ENCODE assay signal across 8 cellular contexts in the genomic region with DNA sequence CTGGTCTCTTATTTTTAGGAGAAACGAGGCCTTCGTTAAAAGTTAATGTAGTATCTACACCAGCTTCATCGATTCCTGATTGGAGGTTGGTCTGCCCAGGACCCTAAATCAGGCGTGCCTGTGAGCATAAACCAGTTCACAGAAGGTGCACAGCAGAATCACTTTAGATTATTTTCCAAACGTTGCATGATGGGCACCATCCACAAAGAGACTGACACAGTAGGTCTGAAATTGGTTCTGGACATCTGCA. TPM values are rescaled to one million over a fixed set of nuclear protein-coding genes. Genes with fewer than 3 reads are reported as not detected.
A peak's percentile ranks its signal among the peaks of the same experiment; 100 is the strongest.
DNase-seq lines count a peak whose midpoint lies in the region; ATAC-seq and TF ChIP-seq lines count a peak whose summit lies in the region.

No MANE protein-coding gene starts in this region.

- H2AFZ ChIP-seq in Loucy (ENCODE audit: low read length): peak overlapping the region; percentile 77
- H2AFZ ChIP-seq in neural progenitor cell (replicated peaks): no peak overlapping the region

- peaks cover 12% of the 10 kb centered on the region for H4K20me1 ChIP-seq in Loucy (ENCODE audit: insufficient read depth, low read length, poor library complexity, severe bottlenecking)
- H4K20me1 ChIP-seq in neural progenitor cell (ENCODE audit: low read depth): peaks cover 18% of the 10 kb centered on the region

- peaks cover 2% of the 10 kb centered on the region for H3K27me3 Mint-ChIP-seq in neural progenitor cell (ENCODE audit: insufficient read depth, low read depth)

- no peaks in the 10 kb centered on the region for H3K36me3 Mint-ChIP-seq in neural progenitor cell

- peaks cover 39% of the 10 kb centered on the region for H3K79me2 ChIP-seq in Loucy (ENCODE audit: insufficient read depth, low read length)
- peaks cover 38% of the 10 kb centered on the region for H3K79me2 ChIP-seq in neural progenitor cell (ENCODE audit: low read depth)

- no peaks in the 10 kb centered on the region for H3K9me3 ChIP-seq in Loucy (ENCODE audit: insufficient read depth, low read depth, low read length)
- H3K9me3 ChIP-seq in neural progenitor cell (ENCODE audit: low read depth): no peaks in the 10 kb centered on the region

- TF ChIP-seq CTCF in C4-2B (conservative IDR thresholded peaks at IDR 0.05) (no peak), Loucy (conservative IDR thresholded peaks at IDR 0.05; ENCODE audit: low read length) (no peak), dorsolateral prefrontal cortex (IDR thresholded peaks at IDR 0.05 in 54 of 56, conservative IDR thresholded peaks at IDR 0.05 in 2 of 56; ENCODE audit: low read depth in 1 of 56, partially characterized antibody in 56 of 56) (peak in 2 of 56 donors; percentile 1 to 3), neural progenitor cell (IDR thresholded peaks at IDR 0.05) (no peak)

- peak overlapping the region; percentile 71 for H3K9ac ChIP-seq in Loucy (ENCODE audit: low read depth, low read length, poor library complexity, severe bottlenecking)
- no peak overlapping the region for H3K9ac ChIP-seq in neural progenitor cell

- no peaks in the 10 kb centered on the region for H3K9me2 ChIP-seq in Loucy (replicated peaks; ENCODE audit: low read depth, low read length)

- H3K36me3 ChIP-seq in Loucy (ENCODE audit: insufficient read depth, low read length): no peaks in the 10 kb centered on the region
- H3K36me3 ChIP-seq in neural progenitor cell: no peaks in the 10 kb centered on the region

- DNase-seq in dorsolateral prefrontal cortex: no peak
- no peak for DNase-seq in neural progenitor cell (ENCODE audit: low spot score)
- DNase-seq in NCI-H774 (lab: John Stamatoyannopoulos, UW): no peak
- no peak for DNase-seq in stimulated activated CD4-positive, alpha-beta T cell treated with anti-CD3 and anti-CD28 coated beads, Interleukin-12 subunit alpha, Interleukin-12 subunit beta, amount 100 ng/mL, for 4 hours
- DNase-seq in T1000 (lab: John Stamatoyannopoulos, UW): no peak

- peaks cover 44% of the 10 kb centered on the region for H3K4me1 ChIP-seq in Loucy (ENCODE audit: insufficient read depth, low read length, poor library complexity, severe bottlenecking)
- H3K4me1 ChIP-seq in neural progenitor cell: peaks cover 26% of the 10 kb centered on the region

- no peaks in the 10 kb centered on the region for H3K9me3 Mint-ChIP-seq in neural progenitor cell

- intact Hi-C loops in dorsolateral prefrontal cortex (cut with DNase I): loop anchor here (5.0 to 10.0 kb wide), 2 partner anchors 104 to 107 kb away; a partner anchor contains a TSS

- H3K4me1 Mint-ChIP-seq in neural progenitor cell: peaks cover 14% of the 10 kb centered on the region

- no peaks in the 10 kb centered on the region for H3K27me3 ChIP-seq in Loucy (ENCODE audit: insufficient read depth, low read length, poor library complexity, severe bottlenecking)
- no peaks in the 10 kb centered on the region for H3K27me3 ChIP-seq in dorsolateral prefrontal cortex
- H3K27me3 ChIP-seq in neural progenitor cell: peaks cover 18% of the 10 kb centered on the region

- H3K27ac Mint-ChIP-seq in neural progenitor cell: no peak overlapping the region

- H3K4me2 ChIP-seq in Loucy (ENCODE audit: low read depth, low read length, poor library complexity, severe bottlenecking): peak overlapping the region; percentile 78
- H3K4me2 ChIP-seq in neural progenitor cell: peak overlapping the region; percentile 89

- H3K27ac ChIP-seq in C4-2B (peak overlapping the region; percentile 85), dorsolateral prefrontal cortex (peak overlapping the region in 57 of 59 donors; percentile 13 to 97 (median 89)), neural progenitor cell (no peak overlapping the region)

- no peaks in the 10 kb centered on the region for H3F3A ChIP-seq in Loucy (ENCODE audit: low read depth)
- H3F3A ChIP-seq in neural progenitor cell (ENCODE audit: low read depth): peaks cover 5% of the 10 kb centered on the region

- H3K4me3 ChIP-seq in Loucy (ENCODE audit: low read length, poor library complexity, severe bottlenecking) (peak overlapping the region; percentile 80), dorsolateral prefrontal cortex (peak overlapping the region; percentile 49 to 90 (median 74)), neural progenitor cell (peak overlapping the region; percentile 78)

- peak overlapping the region; percentile 85 for H3K4me3 Mint-ChIP-seq in neural progenitor cell

- no peak for ATAC-seq in HG03135 (IDR thresholded peaks at IDR 0.05; ENCODE audit: unreplicated experiment)

RNA-seq across cellular contexts. Expression of a gene that starts 0.3 kb away (rescaled TPM):
- total RNA-seq in dorsolateral prefrontal cortex (100 to 1,000 TPM in 34 of 120 experiments, 10 to 100 TPM in 86; 27.7 to 158 (median 75.1) TPM), neural progenitor cell (ENCODE audit: low replicate concordance) (60.1 and 99.0 TPM in 2 replicates)
